ENCODE assay signal across 25 cellular contexts in the genomic region with DNA sequence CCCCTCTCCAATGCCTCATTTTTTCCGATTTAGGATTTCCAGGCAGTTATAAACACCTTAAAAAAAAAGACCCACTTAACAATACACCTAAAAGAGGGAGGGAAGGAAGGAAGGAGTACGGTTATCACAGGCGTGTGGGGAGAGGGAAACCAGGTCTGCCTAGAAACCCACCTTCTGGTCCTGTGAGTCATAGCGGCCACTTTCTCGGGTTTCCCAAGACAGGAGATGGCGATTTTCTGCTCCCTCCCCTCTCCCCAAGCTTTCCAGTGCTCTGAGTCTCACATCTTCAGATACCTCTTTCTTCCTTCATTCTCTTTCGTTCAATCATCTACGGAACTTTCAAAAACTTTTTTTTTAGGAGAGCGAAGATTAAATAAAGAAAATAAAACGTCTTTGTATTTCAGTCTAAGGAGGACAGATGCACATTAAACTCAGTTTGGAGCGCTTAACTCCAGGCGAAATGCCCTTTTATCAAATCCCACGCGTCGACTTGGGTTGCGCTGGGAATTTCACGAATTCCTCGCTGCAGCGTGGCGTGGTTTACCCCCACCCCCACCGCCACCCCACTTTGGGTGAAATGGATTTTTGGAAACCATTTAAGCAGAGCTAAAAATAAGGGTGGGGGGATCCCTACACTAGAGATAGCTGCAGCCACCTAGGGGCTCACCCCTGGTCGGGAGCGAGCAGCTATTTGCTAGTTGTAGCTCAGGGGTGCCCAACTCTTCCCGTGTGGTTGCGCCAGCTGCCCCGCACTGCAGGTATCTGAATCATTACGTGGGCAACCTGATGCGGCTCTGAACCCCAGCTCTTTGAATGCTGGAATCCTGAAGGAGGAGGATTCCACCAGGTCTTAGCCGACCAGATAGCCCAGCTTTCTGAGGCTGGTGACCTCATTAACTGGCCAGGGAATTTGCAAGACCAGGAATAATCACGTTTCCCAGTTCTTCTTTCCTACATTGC. TPM values are rescaled to one million over a fixed set of nuclear protein-coding genes. Genes with fewer than 3 reads are reported as not detected.
DNase-seq lines count a peak whose midpoint lies in the region; ATAC-seq, FAIRE-seq and TF ChIP-seq lines count a peak whose summit lies in the region.
"Had no signal": no experiment of that assay in that cellular context is flagged by ENCODE, and none has a peak within 500 bp of the region (broad histone marks: within the 10 kb centered on the region; RNA-seq: fewer than 3 reads in every experiment).

No MANE protein-coding gene starts in this region.

- H3K4me3 Mint-ChIP-seq in endodermal cell (peak overlapping the region; percentile 54), type B pancreatic cell (peak overlapping the region; percentile 65), HFFc6 (no peak overlapping the region)

- no peak for FAIRE-seq in GM12892 (lab: Jason Lieb, UNC)
- FAIRE-seq: A204.1, D721Med, islet of Langerhans had no signal

- no peak overlapping the region for H3K27ac Mint-ChIP-seq in endodermal cell
- no peak overlapping the region for H3K27ac Mint-ChIP-seq in type B pancreatic cell
- H3K27ac Mint-ChIP-seq in HFFc6, result no peak overlapping the region

- H3K4me3 ChIP-seq in endodermal cell (ENCODE audit: low read length), result peak overlapping the region; percentile 74
- H3K4me3 ChIP-seq: BLaER1 had no signal

- H3K27me3 ChIP-seq in endodermal cell (ENCODE audit: control insufficient read depth, insufficient read depth, low read length, poor library complexity, severe bottlenecking), result peaks cover 86% of the 10 kb centered on the region

- H3K27me3 Mint-ChIP-seq in endodermal cell (ENCODE audit: insufficient read depth) (peaks cover 93% of the 10 kb centered on the region), type B pancreatic cell (peaks cover 93% of the 10 kb centered on the region), HFFc6 (ENCODE audit: insufficient read depth) (no peaks in the 10 kb centered on the region; the same call in 1 of the 2 replicates)

- no peak overlapping the region for H3K27ac ChIP-seq in endodermal cell (ENCODE audit: low read depth, low read length)
- H3K27ac ChIP-seq: BLaER1, thoracic aorta had no signal

- H3K9me3 Mint-ChIP-seq in endodermal cell (no peaks in the 10 kb centered on the region), type B pancreatic cell (no peaks in the 10 kb centered on the region), HFFc6 (no peaks in the 10 kb centered on the region)

- DNase-seq in activated effector memory CD4-positive, alpha-beta T cell treated with anti-CD3 and anti-CD28 coated beads, Interleukin-2, amount 50 U/mL, for 16 hours, result peak; percentile 62
- no peak for DNase-seq in activated effector memory CD4-positive, alpha-beta T cell treated with Interleukin-2 at 50 U/mL for 16 hours
- DNase-seq in endodermal cell (peak; percentile 80), iPS-NIHi7 (ENCODE audit: extremely low spot score) (peak; percentile 69), type B pancreatic cell (ENCODE audit: extremely low spot score, unreplicated experiment) (no peak), HFFc6 (no peak), GM12892 (ENCODE audit: insufficient read length) (no peak)
- DNase-seq: activated CD4-positive, alpha-beta T cell treated with anti-CD3 and anti-CD28 coated beads for 48 hours; activated CD8-positive, alpha-beta memory T cell treated with anti-CD3 and anti-CD28 coated beads, Interleukin-2, amount 50 U/mL, for 48 hours; activated naive CD4-positive, alpha-beta T cell treated with Interleukin-2 at 50 U/mL for 16 hours; cortex of kidney; foreskin melanocyte; mammary epithelial cell; naive thymus-derived CD4-positive, alpha-beta T cell; NCI-H2029; NCI-H446; NK-92 treated with Interleukin-12 subunit alpha and Interleukin-12 subunit beta, amount 100 ng/mL, for 24 hours; RPMI8226 had no signal

- H3K4me1 Mint-ChIP-seq in endodermal cell, result peaks cover 41% of the 10 kb centered on the region
- H3K4me1 Mint-ChIP-seq in type B pancreatic cell (ENCODE audit: unreplicated experiment), result peaks cover 36% of the 10 kb centered on the region
- 0 out of 2 replicates have a peak, but pooled peaks cover 13% of the 10 kb centered on the region for H3K4me1 Mint-ChIP-seq in HFFc6 (ENCODE audit: low read depth)

- WGBS in endodermal cell (ENCODE audit: insufficient coverage in 1 of 2, insufficient read length in 1 of 2), 2 experiments, result 2 to 3% methylated on average over 16 to 27 of the region's 30 CpGs

- no peak for ATAC-seq in HG03520 (IDR thresholded peaks at IDR 0.05; ENCODE audit: unreplicated experiment)
- ATAC-seq: naive thymus-derived CD4-positive, alpha-beta T cell had no signal

- TF ChIP-seq CTCF in endodermal cell (conservative IDR thresholded peaks at IDR 0.05), result no peak
- TF ChIP-seq CTCF in type B pancreatic cell (conservative IDR thresholded peaks at IDR 0.05), result no peak
- TF ChIP-seq CTCF in HFFc6 (IDR thresholded peaks at IDR 0.05), result no peak

- no peaks in the 10 kb centered on the region for H3K9me3 ChIP-seq in endodermal cell (ENCODE audit: control insufficient read depth, low read length)
- H3K9me3 ChIP-seq: thoracic aorta had no signal

- H3K36me3 ChIP-seq in endodermal cell (ENCODE audit: control insufficient read depth, insufficient read depth, low read length), result no peaks in the 10 kb centered on the region
- H3K36me3 ChIP-seq: BLaER1, thoracic aorta had no signal

- H3K4me1 ChIP-seq in endodermal cell (ENCODE audit: control insufficient read depth, insufficient read depth, low read length), result peaks cover 8% of the 10 kb centered on the region

- no peak for TF ChIP-seq POLR2A in GM12892 (IDR thresholded peaks at IDR 0.05; ENCODE audit: low read depth, low read length)

- no peak overlapping the region for H3K9ac ChIP-seq in endodermal cell (ENCODE audit: extremely low read depth, low read length, poor library complexity, severe bottlenecking)
- H3K9ac ChIP-seq: BLaER1 had no signal

- H3K36me3 Mint-ChIP-seq in endodermal cell (ENCODE audit: low read depth), result no peaks in the 10 kb centered on the region
- H3K36me3 Mint-ChIP-seq in type B pancreatic cell, result no peaks in the 10 kb centered on the region
- H3K36me3 Mint-ChIP-seq in HFFc6 (ENCODE audit: low read depth), result no peaks in the 10 kb centered on the region; the same call in 1 of the 2 replicates
- H3K36me3 Mint-ChIP-seq: naive thymus-derived CD4-positive, alpha-beta T cell had no signal

RNA-seq across cellular contexts. Expression of a gene that starts 6.4 kb away (rescaled TPM):
- 1 to 10 TPM in 1 of 2 donors, under 1 TPM in 1; 0.84 to 2.1 TPM for total RNA-seq in endodermal cell
- 10.0 TPM for polyA plus RNA-seq in endodermal cell (2013, experiment 1 of 2)
- polyA plus RNA-seq in endodermal cell (2013, experiment 2 of 2), result 8.6 TPM
- 3.1 and 21.2 TPM in 2 replicates for total RNA-seq in type B pancreatic cell (ENCODE audit: low replicate concordance)
- total RNA-seq in HFFc6 (2021; fragmentation: NEBNext Ultra II Directional; extraction: Animal tissue kit (Norgen Biotek cat#: 25700)), result 10 to 100 TPM in 5 of 6 experiments, 1 to 10 TPM in 1; 9.1 to 14.0 (median 13.1) TPM
- not detected for polyA plus RNA-seq in GM12892 (2012; ENCODE audit: missing spikeins)
- total RNA-seq: MCF 10A had no signal

Comparison
In these comparisons a context has a peak if more than half of its experiments do, and no peak if none do; other contexts are left out.
1. DNase-seq: peak in activated effector memory CD4-positive, alpha-beta T cell treated with anti-CD3 and anti-CD28 coated beads, Interleukin-2, amount 50 U/mL, for 16 hours (single experiment), endodermal cell (single experiment) and iPS-NIHi7 (single experiment); none in activated effector memory CD4-positive, alpha-beta T cell treated with Interleukin-2 at 50 U/mL for 16 hours (single experiment), type B pancreatic cell (single experiment), HFFc6 (single experiment) and GM12892 (single experiment).